ENCODE assay signal across 20 cellular contexts in genomic region chr11:119116601-119117000, GRCh38. TPM values are rescaled to one million over a fixed set of nuclear protein-coding genes. Genes with fewer than 3 reads are reported as not detected.
DNase-seq lines count a peak whose midpoint lies in the region; ATAC-seq and TF ChIP-seq lines count a peak whose summit lies in the region.
"Had no signal": no experiment of that assay in that cellular context is flagged by ENCODE, and none has a peak within 500 bp of the region (broad histone marks: within the 10 kb centered on the region; RNA-seq: fewer than 3 reads in every experiment).

No MANE protein-coding gene starts in this region.

- peak overlapping the region; percentile 73 for H3K4me3 Mint-ChIP-seq in activated CD8-positive, alpha-beta T cell treated with anti-CD3 and anti-CD28 coated beads for 36 hours

- H3K27me3 Mint-ChIP-seq in activated CD8-positive, alpha-beta T cell treated with anti-CD3 and anti-CD28 coated beads for 36 hours = no peaks in the 10 kb centered on the region

- H3K4me1 ChIP-seq in lower lobe of right lung = peaks cover 6% of the 10 kb centered on the region
- H3K4me1 ChIP-seq in upper lobe of right lung = peaks cover 5% of the 10 kb centered on the region
- H3K4me1 ChIP-seq: foreskin keratinocyte had no signal

- H3K27ac ChIP-seq in lower lobe of right lung (peak overlapping the region; percentile 68), upper lobe of right lung (peak overlapping the region; percentile 44)
- H3K27ac ChIP-seq: foreskin keratinocyte, hepatocyte, ovary had no signal

- no peaks in the 10 kb centered on the region for H3K9me3 ChIP-seq in lower lobe of right lung
- no peaks in the 10 kb centered on the region for H3K9me3 ChIP-seq in upper lobe of right lung
- H3K9me3 ChIP-seq: ascending aorta, ovary, thoracic aorta had no signal

- H3K36me3 ChIP-seq in lower lobe of right lung = peaks cover 53% of the 10 kb centered on the region
- peaks cover 42% of the 10 kb centered on the region for H3K36me3 ChIP-seq in upper lobe of right lung
- H3K36me3 ChIP-seq: ovary had no signal

- CTCF ChIA-PET in activated CD8-positive, alpha-beta T cell treated with anti-CD3 and anti-CD28 coated beads for 36 hours (lab: Charles Lee) = no interaction called here

- H3K27me3 ChIP-seq in lower lobe of right lung (ENCODE audit: low read depth) = no peaks in the 10 kb centered on the region
- H3K27me3 ChIP-seq in upper lobe of right lung = no peaks in the 10 kb centered on the region
- H3K27me3 ChIP-seq: ascending aorta, foreskin keratinocyte, hepatocyte, ovary had no signal

- TF ChIP-seq CTCF in activated CD8-positive, alpha-beta T cell treated with anti-CD3 and anti-CD28 coated beads for 36 hours (IDR thresholded peaks at IDR 0.05) = no peak
- TF ChIP-seq CTCF in lower lobe of right lung (IDR thresholded peaks at IDR 0.05) = no peak
- TF ChIP-seq CTCF in upper lobe of right lung (IDR thresholded peaks at IDR 0.05) = no peak

- H3K4me1 Mint-ChIP-seq in activated CD8-positive, alpha-beta T cell treated with anti-CD3 and anti-CD28 coated beads for 36 hours (ENCODE audit: low read depth) = peaks cover 31% of the 10 kb centered on the region

- DNase-seq in Right ventricle myocardium inferior (ENCODE audit: missing footprints) (peak; percentile 21), left ventricle myocardium superior (no peak), lower lobe of right lung (no peak), upper lobe of right lung (no peak), posterior vena cava (ENCODE audit: low spot score) (no peak)
- no peak for DNase-seq in activated CD8-positive, alpha-beta T cell treated with anti-CD3 and anti-CD28 coated beads for 36 hours
- DNase-seq: AML-193, COR-L47, foreskin keratinocyte, mammary epithelial cell, MM.1S, NCI-H146, ovary, SHP77 had no signal

- intact Hi-C loops in Right ventricle myocardium inferior (cut with DNase I) = no loop called here
- intact Hi-C loops in left ventricle myocardium superior (cut with micrococcal nuclease) = no loop called here
- intact Hi-C loops in activated CD8-positive, alpha-beta T cell treated with anti-CD3 and anti-CD28 coated beads for 36 hours (cut with micrococcal nuclease) = no loop called here
- intact Hi-C loops in lower lobe of right lung (cut with DNase I) = no loop called here
- intact Hi-C loops in upper lobe of right lung (cut with DNase I) = no loop called here
- intact Hi-C loops in posterior vena cava (cut with DNase I) = no loop called here

- peaks cover 40% of the 10 kb centered on the region for H3K36me3 Mint-ChIP-seq in activated CD8-positive, alpha-beta T cell treated with anti-CD3 and anti-CD28 coated beads for 36 hours (ENCODE audit: low read depth)

- peak overlapping the region; percentile 23 for H3K4me3 ChIP-seq in lower lobe of right lung
- no peak overlapping the region for H3K4me3 ChIP-seq in upper lobe of right lung
- H3K4me3 ChIP-seq: ascending aorta, hepatocyte, K562, ovary had no signal

- POLR2A ChIA-PET in activated CD8-positive, alpha-beta T cell treated with anti-CD3 and anti-CD28 coated beads for 36 hours (lab: Charles Lee) = interaction anchor here (0.6 to 2.9 kb wide), 7 partner anchors 10 to 119 kb away, joined by 3 to 19 read pairs (median 3); partner anchors contain the start of genes C2CD2L, CENATAC and TRAPPC4

- H3K27ac Mint-ChIP-seq in activated CD8-positive, alpha-beta T cell treated with anti-CD3 and anti-CD28 coated beads for 36 hours = peak overlapping the region; percentile 61

- no peaks in the 10 kb centered on the region for H3K9me3 Mint-ChIP-seq in activated CD8-positive, alpha-beta T cell treated with anti-CD3 and anti-CD28 coated beads for 36 hours

- ATAC-seq in Right ventricle myocardium inferior = no peak
- no peak for ATAC-seq in left ventricle myocardium superior
- ATAC-seq in activated CD8-positive, alpha-beta T cell treated with anti-CD3 and anti-CD28 coated beads for 36 hours = no peak
- ATAC-seq in lower lobe of right lung = no peak
- ATAC-seq in upper lobe of right lung = no peak
- ATAC-seq in HG02588 (IDR thresholded peaks at IDR 0.05; ENCODE audit: unreplicated experiment) = no peak
- ATAC-seq: foreskin keratinocyte had no signal

RNA-seq across cellular contexts. Expression of gene HINFP, which starts 4.8 kb away (rescaled TPM):
- total RNA-seq in Right ventricle myocardium inferior (13.0 TPM), left ventricle myocardium superior (12.8 TPM), lower lobe of right lung (31.0 TPM), upper lobe of right lung (25.2 TPM), posterior vena cava (10 to 100 TPM; 10.8 to 13.4 TPM)
- total RNA-seq in activated CD8-positive, alpha-beta T cell treated with anti-CD3 and anti-CD28 coated beads for 36 hours = 10 to 100 TPM; 23.9 to 26.5 TPM

RNA-seq across cellular contexts. Expression of gene C2CD2L, which starts 9.5 kb away (rescaled TPM):
- total RNA-seq in Right ventricle myocardium inferior (11.8 TPM), left ventricle myocardium superior (9.6 TPM), lower lobe of right lung (16.5 TPM), upper lobe of right lung (20.3 TPM), posterior vena cava (1 to 10 TPM; 7.4 to 8.5 TPM)
- total RNA-seq in activated CD8-positive, alpha-beta T cell treated with anti-CD3 and anti-CD28 coated beads for 36 hours = 10 to 100 TPM; 14.2 to 17.7 TPM

RNA-seq across cellular contexts. Expression of gene DPAGT1, which starts 14.9 kb away (rescaled TPM):
- total RNA-seq in Right ventricle myocardium inferior (21.1 TPM), left ventricle myocardium superior (18.6 TPM), lower lobe of right lung (40.6 TPM), upper lobe of right lung (38.4 TPM), posterior vena cava (10 to 100 TPM; 23.8 to 24.2 TPM)
- 10 to 100 TPM; 51.1 to 52.2 TPM for total RNA-seq in activated CD8-positive, alpha-beta T cell treated with anti-CD3 and anti-CD28 coated beads for 36 hours

RNA-seq across cellular contexts. Expression of gene HMBS, which starts 31.9 kb away (rescaled TPM):
- 22.8 TPM for total RNA-seq in Right ventricle myocardium inferior
- total RNA-seq in left ventricle myocardium superior = 24.9 TPM
- total RNA-seq in activated CD8-positive, alpha-beta T cell treated with anti-CD3 and anti-CD28 coated beads for 36 hours = 10 to 100 TPM; 33.6 to 36.1 TPM
- 16.7 TPM for total RNA-seq in lower lobe of right lung
- 19.5 TPM for total RNA-seq in upper lobe of right lung
- total RNA-seq in posterior vena cava = 10 to 100 TPM; 16.8 to 21.1 TPM

RNA-seq across cellular contexts. Expression of gene ABCG4, which starts 32.3 kb away (rescaled TPM):
- 1.3 TPM for total RNA-seq in Right ventricle myocardium inferior
- total RNA-seq in left ventricle myocardium superior = 1.1 TPM
- not detected for total RNA-seq in activated CD8-positive, alpha-beta T cell treated with anti-CD3 and anti-CD28 coated beads for 36 hours
- total RNA-seq in lower lobe of right lung = 0.15 TPM
- 0.14 TPM for total RNA-seq in upper lobe of right lung
- under 1 TPM; 0.23 to 0.43 TPM for total RNA-seq in posterior vena cava
- total RNA-seq: ascending aorta, Daoy, hepatocyte had no signal
